18 cellular contexts compared by ENCODE assay signal in the genomic region with DNA sequence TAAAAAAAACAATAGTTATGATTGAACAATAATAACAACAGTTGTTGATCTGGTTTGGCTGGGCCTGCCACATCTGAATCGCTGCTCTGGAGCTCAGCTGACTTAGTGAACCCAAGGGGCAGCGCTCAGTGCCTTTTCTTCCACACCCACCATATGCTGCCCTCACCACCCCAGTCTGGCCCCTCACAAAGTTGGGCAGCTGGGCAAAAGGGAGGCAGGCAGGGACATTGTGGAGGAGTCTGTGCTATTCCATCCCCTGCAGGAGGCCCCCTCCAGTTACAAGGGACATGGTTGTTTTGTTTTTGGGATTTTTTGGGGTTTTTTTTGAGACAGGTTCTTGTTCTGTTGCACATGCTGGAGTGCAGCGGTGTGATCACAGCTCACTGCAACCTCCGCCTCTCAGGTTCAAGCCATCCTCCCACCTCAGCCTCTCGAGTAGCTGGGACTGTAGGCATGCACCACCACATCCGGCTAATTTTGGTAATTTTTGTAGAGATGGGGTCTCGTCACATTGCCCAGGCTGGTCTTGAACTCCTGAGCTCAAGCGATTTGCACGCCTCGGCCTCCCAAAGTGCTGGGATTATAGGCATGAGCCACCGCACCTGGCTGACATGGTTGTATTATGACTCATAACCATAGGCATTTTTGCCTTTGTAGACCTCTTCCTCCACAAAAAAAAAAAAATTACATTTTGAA. TPM values are rescaled to one million over a fixed set of nuclear protein-coding genes. Genes with fewer than 3 reads are reported as not detected.
DNase-seq lines count a peak whose midpoint lies in the region; ATAC-seq, FAIRE-seq and TF ChIP-seq lines count a peak whose summit lies in the region.
"Had no signal": no experiment of that assay in that cellular context is flagged by ENCODE, and none has a peak within 500 bp of the region (broad histone marks: within the 10 kb centered on the region; RNA-seq: fewer than 3 reads in every experiment).

No MANE protein-coding gene starts in this region.

- H3K9ac ChIP-seq in SK-N-SH = no peak overlapping the region
- H3K9ac ChIP-seq in H1 (replicated peaks in 1 of 4; ENCODE audit: extremely low read depth in 1 of 4, low read depth in 3 of 4, low read length in 3 of 4) = no peak overlapping the region

- no peak overlapping the region for H2AK5ac ChIP-seq in H1 (ENCODE audit: low read depth, low read length)

- H3K9me3 ChIP-seq in SK-N-SH (no peaks in the 10 kb centered on the region), RWPE2 (ENCODE audit: severe bottlenecking) (no peaks in the 10 kb centered on the region), H1 (ENCODE audit: insufficient read depth in 2 of 2, low read depth in 1 of 2, low read length in 1 of 2) (no peaks in the 10 kb centered on the region)

- no peaks in the 10 kb centered on the region for H3K9me3 Mint-ChIP-seq in stimulated activated memory B cell treated with anti-CD40 and anti-IgM and Interleukin-4, amounts not matched to agents 10 μg/mL and 1 μg/mL and 100 μg/mL, for 72 hours
- H3K9me3 Mint-ChIP-seq in CD14-positive monocyte = no peaks in the 10 kb centered on the region
- H3K9me3 Mint-ChIP-seq: T-helper 1 cell treated with Interleukin-12 subunit alpha and Interleukin-12 subunit beta and Interleukin-4 antibody, amounts not matched to agents 30 μg/mL and 1 μg/mL, for 36 hours had no signal

- H3K36me3 ChIP-seq in SK-N-SH (replicated peaks in 1 of 2; ENCODE audit: control insufficient read depth in 1 of 2, insufficient read depth in 2 of 2, low read length in 1 of 2) (peaks cover 0 to 8% of the 10 kb centered on the region in 2 experiments), RWPE2 (ENCODE audit: low read depth) (no peaks in the 10 kb centered on the region), H1 (ENCODE audit: control insufficient read depth in 2 of 4, insufficient read depth in 4 of 4, low read length in 3 of 4) (no peaks in the 10 kb centered on the region)

- peaks cover 58% of the 10 kb centered on the region for H3K4me1 Mint-ChIP-seq in stimulated activated memory B cell treated with anti-CD40 and anti-IgM and Interleukin-4, amounts not matched to agents 10 μg/mL and 1 μg/mL and 100 μg/mL, for 72 hours
- H3K4me1 Mint-ChIP-seq in CD14-positive monocyte = peaks cover 80% of the 10 kb centered on the region

- no peaks in the 10 kb centered on the region for H3K79me2 ChIP-seq in SK-N-SH (ENCODE audit: insufficient read depth)
- no peaks in the 10 kb centered on the region for H3K79me2 ChIP-seq in H1 (ENCODE audit: control insufficient read depth in 1 of 2, insufficient read depth in 2 of 2, low read length in 2 of 2)

- no peak overlapping the region for H3K4me2 ChIP-seq in SK-N-SH
- H3K4me2 ChIP-seq in H1 (ENCODE audit: insufficient read depth in 1 of 2, low read depth in 2 of 2, low read length in 2 of 2) = no peak overlapping the region

- no peak overlapping the region for H2BK120ac ChIP-seq in H1 (replicated peaks; ENCODE audit: low read depth, low read length)

- no peaks in the 10 kb centered on the region for H3K36me3 Mint-ChIP-seq in stimulated activated memory B cell treated with anti-CD40 and anti-IgM and Interleukin-4, amounts not matched to agents 10 μg/mL and 1 μg/mL and 100 μg/mL, for 72 hours
- peaks cover 38 to 62% of the 10 kb centered on the region in 2 donors for H3K36me3 Mint-ChIP-seq in CD14-positive monocyte

- no peak overlapping the region for H3K56ac ChIP-seq in H1 (replicated peaks; ENCODE audit: insufficient read length, low read depth, low read length)

- DNase-seq in SK-N-SH (no peak), RWPE2 (ENCODE audit: low spot score) (no peak), H1 (ENCODE audit: low read depth in 1 of 2, low spot score in 2 of 2) (no peak), CD14-positive monocyte (ENCODE audit: low spot score) (no peak), HTR-8/SVneo (ENCODE audit: insufficient read length, low spot score) (no peak), sciatic nerve (ENCODE audit: low spot score) (no peak)
- DNase-seq: 8988T; activated CD4-positive, alpha-beta T cell treated with anti-CD3 and anti-CD28 coated beads for 1 hour; amniotic stem cell; hypothalamus; MM.1S; stimulated activated CD4-positive, alpha-beta T cell treated with anti-CD3 and anti-CD28 coated beads, Interleukin-15, amount 100 ng/mL, for 24 hours; substantia nigra had no signal

- WGBS in SK-N-SH (ENCODE audit: low lambda C conversion rate) = 91% methylated on average over 11 of the region's 11 CpGs
- 96% methylated on average over 11 of the region's 11 CpGs; no CpG with 5 or more reads in 1 of the 2 experiments for WGBS in H1 (ENCODE audit: extremely low coverage in 1 of 2, insufficient coverage in 1 of 2, insufficient read length in 1 of 2, insufficient replicate concordance in 2 of 2, low coverage in 1 of 2, low lambda C conversion rate in 2 of 2, missing lambda C conversion rate in 1 of 2), 2 experiments

- peak overlapping the region; percentile 74 for H4K91ac ChIP-seq in H1 (replicated peaks; ENCODE audit: insufficient read length, low read length)

- no peak overlapping the region for H2BK5ac ChIP-seq in H1 (ENCODE audit: low read depth, low read length)

- 0 out of 2 replicates have a peak overlapping the region, but pooled peaks have one; percentile 72 for H2BK15ac ChIP-seq in H1 (ENCODE audit: low read length)

- no peak for TF ChIP-seq POLR2A in H1 (IDR thresholded peaks at IDR 0.05; ENCODE audit: control extremely low read depth in 1 of 2, low read depth in 2 of 2, low read length in 2 of 2)

- H3K23ac ChIP-seq in H1 (ENCODE audit: insufficient read length) = no peak overlapping the region

- peaks cover 5% of the 10 kb centered on the region for H3F3A ChIP-seq in SK-N-SH (replicated peaks; ENCODE audit: insufficient read depth)

- H3K4me1 ChIP-seq in SK-N-SH (ENCODE audit: control insufficient read depth in 1 of 2, insufficient read depth in 2 of 2, low read depth in 1 of 2, low read length in 1 of 2) = no peaks in the 10 kb centered on the region
- peaks cover 7% of the 10 kb centered on the region for H3K4me1 ChIP-seq in RWPE2 (ENCODE audit: insufficient read depth, poor library complexity, severe bottlenecking)
- H3K4me1 ChIP-seq in H1 (replicated peaks in 1 of 4; ENCODE audit: control insufficient read depth in 3 of 4, insufficient read depth in 4 of 4, low read length in 3 of 4) = 0 out of 7 replicates have a peak, but pooled peaks cover 0 to 2% (median 0%) of the 10 kb centered on the region in 4 experiments

- POLR2A ChIA-PET in SK-N-SH (lab: Yijun Ruan, JAX) (no interaction called here), H1 (lab: Charles Lee; ENCODE audit: partially characterized antibody) (no interaction called here)

- no peak for ATAC-seq in SK-N-SH treated with all-trans-retinoic acid at 6 μM for 48 hours
- peak; percentile 82; the same call in 2 of the 3 replicates for ATAC-seq in RWPE2 (ENCODE audit: low read depth)
- ATAC-seq in stimulated activated memory B cell treated with anti-CD40 and anti-IgM and Interleukin-4, amounts not matched to agents 10 μg/mL and 1 μg/mL and 100 μg/mL, for 72 hours = no peak
- ATAC-seq in sciatic nerve = no peak
- ATAC-seq: left lobe of liver had no signal

- H4K20me1 ChIP-seq in SK-N-SH (ENCODE audit: insufficient read depth) (no peaks in the 10 kb centered on the region), H1 (replicated peaks in 1 of 2; ENCODE audit: control insufficient read depth in 1 of 2, insufficient read depth in 2 of 2, low read length in 2 of 2) (no peaks in the 10 kb centered on the region)

- no peaks in the 10 kb centered on the region for H3K27me3 Mint-ChIP-seq in stimulated activated memory B cell treated with anti-CD40 and anti-IgM and Interleukin-4, amounts not matched to agents 10 μg/mL and 1 μg/mL and 100 μg/mL, for 72 hours
- H3K27me3 Mint-ChIP-seq in CD14-positive monocyte (ENCODE audit: low read depth in 3 of 3) = no peaks in the 10 kb centered on the region

- no peak overlapping the region for H2BK12ac ChIP-seq in H1 (ENCODE audit: low read depth, low read length)

- H3K4me3 Mint-ChIP-seq in stimulated activated memory B cell treated with anti-CD40 and anti-IgM and Interleukin-4, amounts not matched to agents 10 μg/mL and 1 μg/mL and 100 μg/mL, for 72 hours = no peak overlapping the region
- no peak overlapping the region for H3K4me3 Mint-ChIP-seq in CD14-positive monocyte
- H3K4me3 Mint-ChIP-seq: T-helper 1 cell treated with Interleukin-12 subunit alpha and Interleukin-12 subunit beta and Interleukin-4 antibody, amounts not matched to agents 30 μg/mL and 1 μg/mL, for 36 hours had no signal

- H3K14ac ChIP-seq in H1 (ENCODE audit: insufficient read length) = no peak overlapping the region

- H3K27me3 ChIP-seq in SK-N-SH (ENCODE audit: insufficient read depth) = no peaks in the 10 kb centered on the region
- no peaks in the 10 kb centered on the region for H3K27me3 ChIP-seq in RWPE2 (ENCODE audit: insufficient read depth, poor library complexity, severe bottlenecking)
- H3K27me3 ChIP-seq in H1 (replicated peaks in 1 of 4; ENCODE audit: control insufficient read depth in 3 of 4, extremely low read depth in 1 of 4, insufficient read depth in 3 of 4, low read length in 3 of 4) = no peaks in the 10 kb centered on the region; a peak in 2 of 7 replicates

- no peaks in the 10 kb centered on the region for H3K23me2 ChIP-seq in H1 (ENCODE audit: low read depth, low read length)

- H3K27ac Mint-ChIP-seq in stimulated activated memory B cell treated with anti-CD40 and anti-IgM and Interleukin-4, amounts not matched to agents 10 μg/mL and 1 μg/mL and 100 μg/mL, for 72 hours = peak overlapping the region; percentile 93
- H3K27ac Mint-ChIP-seq in CD14-positive monocyte = peak overlapping the region in 1 of 7 donors; percentile 20
- H3K27ac Mint-ChIP-seq: T-helper 1 cell treated with Interleukin-12 subunit alpha and Interleukin-12 subunit beta and Interleukin-4 antibody, amounts not matched to agents 30 μg/mL and 1 μg/mL, for 36 hours had no signal

- TF ChIP-seq EP300 in SK-N-SH (IDR thresholded peaks at IDR 0.05; ENCODE audit: borderline replicate concordance in 1 of 2, low read depth in 1 of 2, low read length in 1 of 2) (no peak), H1 (IDR thresholded peaks at IDR 0.05; ENCODE audit: borderline replicate concordance in 1 of 2, low read depth in 2 of 2, low read length in 2 of 2) (no peak)

- H4K5ac ChIP-seq in H1 (ENCODE audit: insufficient read length, low read depth, low read length) = no peak overlapping the region

- H2AFZ ChIP-seq in SK-N-SH (ENCODE audit: low read depth) (no peak overlapping the region), H1 (ENCODE audit: low read length) (no peak overlapping the region)

- H4K8ac ChIP-seq in H1 (ENCODE audit: extremely low read depth, insufficient read depth, low read length) = no peak overlapping the region

- H3K4ac ChIP-seq in H1 (replicated peaks; ENCODE audit: insufficient read length, low read depth, low read length) = no peak overlapping the region

- H3K9me2 ChIP-seq in SK-N-SH = no peaks in the 10 kb centered on the region

- FAIRE-seq in H1 (lab: Jason Lieb, UNC) (no peak), HTR-8/SVneo (lab: Jason Lieb, UNC) (no peak)

- H3K27ac ChIP-seq in SK-N-SH (ENCODE audit: low read depth in 2 of 2, low read length in 1 of 2) = no peak overlapping the region
- peak overlapping the region; percentile 22 for H3K27ac ChIP-seq in RWPE2 (ENCODE audit: poor library complexity, severe bottlenecking)
- no peak overlapping the region for H3K27ac ChIP-seq in H1 (ENCODE audit: low read depth, low read length)
- H3K27ac ChIP-seq: coronary artery had no signal

- H2BK20ac ChIP-seq in H1 (ENCODE audit: low read length) = no peak overlapping the region

- H3K18ac ChIP-seq in H1 (ENCODE audit: extremely low read depth, low read length) = no peak overlapping the region

- CTCF ChIA-PET in SK-N-SH (lab: Yijun Ruan, JAX) (interaction anchor here (2.7 kb wide), 1 partner anchor 20 kb away, joined by 11 read pairs; no protein-coding TSS in a partner anchor), H1 (lab: Charles Lee; ENCODE audit: partially characterized antibody) (interaction anchor here (1.4 to 1.9 kb wide), 2 partner anchors 10 to 18 kb away, joined by 4 to 7 read pairs; no protein-coding TSS in a partner anchor)

- intact Hi-C loops in CD14-positive monocyte (cut with micrococcal nuclease) = no loop called here
- intact Hi-C loops in sciatic nerve (cut with DNase I) = no loop called here

- TF ChIP-seq RAD21 in SK-N-SH (IDR thresholded peaks at IDR 0.05; ENCODE audit: low read length) (no peak), H1 (IDR thresholded peaks at IDR 0.05 in 1 of 2, conservative IDR thresholded peaks at IDR 0.05 in 1 of 2; ENCODE audit: low read depth in 2 of 2, low read length in 2 of 2) (no peak)

- H3K4me3 ChIP-seq in SK-N-SH (ENCODE audit: low read depth in 2 of 2, low read length in 1 of 2) (no peak overlapping the region), RWPE2 (ENCODE audit: severe bottlenecking) (no peak overlapping the region), H1 (ENCODE audit: extremely low read depth in 1 of 4, insufficient read depth in 2 of 4, low read depth in 3 of 4, low read length in 4 of 4) (no peak overlapping the region)
- H3K4me3 ChIP-seq: coronary artery had no signal

- TF ChIP-seq CTCF in SK-N-SH (IDR thresholded peaks at IDR 0.05) (no peak), RWPE2 (IDR thresholded peaks at IDR 0.05; ENCODE audit: poor library complexity, severe bottlenecking) (no peak), H1 (IDR thresholded peaks at IDR 0.05; ENCODE audit: control extremely low read depth in 1 of 3, insufficient read depth in 1 of 3, low read depth in 1 of 3, low read length in 3 of 3) (no peak), CD14-positive monocyte (IDR thresholded peaks at IDR 0.05) (no peak)

- no peaks in the 10 kb centered on the region for H3K79me1 ChIP-seq in H1 (ENCODE audit: low read depth, low read length)

RNA-seq across cellular contexts. Expression of gene PECAM1, which starts 8.6 kb away (rescaled TPM):
- polyA plus RNA-seq in SK-N-SH (2012; rRNA removed) = 0.10 TPM in 2 replicates
- polyA plus RNA-seq in SK-N-SH (2012; cell fraction: cytosol; rRNA removed) = 0.17 and 0.18 TPM in 2 replicates
- 0.02 and 0.04 TPM in 2 replicates for polyA plus RNA-seq in SK-N-SH (2012; cell fraction: nucleus; rRNA removed)
- total RNA-seq in H1 (2021; fragmentation: NEBNext Ultra II Directional; extraction: Animal tissue kit (Norgen Biotek cat#: 25700)) = 0.37 TPM in 1 of 2 replicates, not detected in the other
- polyA plus RNA-seq in H1 (2011; rRNA removed) = 0.03 and 0.08 TPM in 2 replicates
- 0.08 TPM for polyA plus RNA-seq in H1 (2011; cell fraction: cytosol; rRNA removed)
- polyA plus RNA-seq in H1 (2011; cell fraction: nucleus; rRNA removed) = 0.01 TPM
- polyA plus RNA-seq in H1 (2012, experiment 1 of 2) = 0.36 to 0.40 TPM in 2 of 4 replicates, not detected in the others
- not detected for polyA plus RNA-seq in H1 (2012, experiment 2 of 2)
- 0.18 TPM for polyA plus RNA-seq in H1 (2013, experiment 1 of 2)
- 0.22 TPM for polyA plus RNA-seq in H1 (2013, experiment 2 of 2)
- polyA minus RNA-seq in H1 (2011; rRNA and poly(A)+ RNA removed) = 0.15 and 2.1 TPM in 2 replicates
- polyA minus RNA-seq in H1 (2011; cell fraction: cytosol; rRNA and poly(A)+ RNA removed) = not detected
- not detected for polyA minus RNA-seq in H1 (2011; cell fraction: nucleus; rRNA and poly(A)+ RNA removed)
- polyA plus RNA-seq in CD14-positive monocyte = 100 to 1,000 TPM; 205 to 342 TPM
- 351 TPM for total RNA-seq in sciatic nerve

RNA-seq across cellular contexts. Expression of gene MILR1, which starts 49.7 kb away (rescaled TPM):
- polyA plus RNA-seq in SK-N-SH (2012; rRNA removed) = 4.9 and 6.0 TPM in 2 replicates
- 4.8 and 4.9 TPM in 2 replicates for polyA plus RNA-seq in SK-N-SH (2012; cell fraction: cytosol; rRNA removed)
- polyA plus RNA-seq in SK-N-SH (2012; cell fraction: nucleus; rRNA removed) = 7.0 and 12.2 TPM in 2 replicates
- total RNA-seq in H1 (2021; fragmentation: NEBNext Ultra II Directional; extraction: Animal tissue kit (Norgen Biotek cat#: 25700)) = not detected in 2 replicates
- not detected in 2 replicates for polyA plus RNA-seq in H1 (2011; rRNA removed)
- not detected for polyA plus RNA-seq in H1 (2011; cell fraction: cytosol; rRNA removed)
- not detected for polyA plus RNA-seq in H1 (2011; cell fraction: nucleus; rRNA removed)
- not detected in 4 replicates for polyA plus RNA-seq in H1 (2012, experiment 1 of 2)
- not detected for polyA plus RNA-seq in H1 (2012, experiment 2 of 2)
- polyA plus RNA-seq in H1 (2013, experiment 1 of 2) = not detected
- not detected for polyA plus RNA-seq in H1 (2013, experiment 2 of 2)
- not detected in 2 replicates for polyA minus RNA-seq in H1 (2011; rRNA and poly(A)+ RNA removed)
- polyA minus RNA-seq in H1 (2011; cell fraction: cytosol; rRNA and poly(A)+ RNA removed) = not detected
- polyA minus RNA-seq in H1 (2011; cell fraction: nucleus; rRNA and poly(A)+ RNA removed) = not detected
- 10 to 100 TPM; 72.0 to 95.2 TPM for polyA plus RNA-seq in CD14-positive monocyte
- total RNA-seq in sciatic nerve = 13.5 TPM

Comparison
In these comparisons a context has a peak if more than half of its experiments do, and no peak if none do; other contexts are left out.
1. RNA of gene PECAM1, which starts 8.6 kb away (polyA plus RNA-seq): 205 to 342 TPM in CD14-positive monocyte; 0.02 to 0.18 TPM in SK-N-SH and 0.01 to 0.40 TPM in H1; every median in the first group is over 100 times any median in the second.
2. RNA of gene MILR1, which starts 49.7 kb away (polyA plus RNA-seq): 72.0 to 95.2 TPM in CD14-positive monocyte; 4.8 to 12.2 TPM in SK-N-SH and not detected in H1; every median in the first group is over 4 times any median in the second.